Comparison of ENCODE assay signal across 1 cellular context in the genomic region with DNA sequence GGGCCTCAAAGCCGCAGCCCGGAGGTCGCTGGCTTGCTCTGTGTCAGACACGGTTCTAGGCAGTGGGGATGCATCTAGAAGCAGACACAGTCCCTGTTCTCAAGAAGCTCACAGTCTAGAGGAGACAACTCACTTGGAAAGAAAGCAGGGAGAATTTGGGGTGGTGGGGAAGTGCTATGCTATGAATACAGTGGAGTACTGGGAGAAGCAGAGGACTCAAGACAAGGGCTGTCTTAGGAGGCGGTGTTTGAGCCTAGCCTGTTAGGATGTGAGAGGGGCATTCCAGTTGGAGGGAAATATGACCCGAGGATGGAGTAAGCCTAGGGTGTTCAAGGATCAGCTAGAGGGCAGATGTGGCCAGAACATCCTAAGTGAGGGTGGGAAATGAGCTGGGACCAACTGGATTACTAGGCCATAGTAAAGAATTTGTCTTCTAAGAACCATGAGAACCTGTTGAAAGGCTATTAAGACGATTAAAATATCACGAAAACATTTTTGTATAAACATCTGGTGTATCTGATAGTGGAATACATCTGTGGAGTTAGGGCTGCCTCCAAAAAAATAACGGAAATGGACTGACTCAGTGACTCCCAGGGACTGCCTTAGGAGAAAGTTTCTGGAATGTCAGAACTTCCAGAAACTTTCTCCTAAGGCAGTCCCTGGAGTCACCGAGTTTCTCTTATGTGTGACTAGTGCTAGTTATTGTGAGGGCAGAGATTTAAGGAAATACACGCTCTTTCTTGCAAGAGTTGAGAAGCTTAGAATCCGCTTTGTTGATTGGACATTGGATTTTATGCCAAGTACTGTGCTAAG.
TF ChIP-seq lines count a peak whose summit lies in the region.

No MANE protein-coding gene starts in this region.

TF ChIP-seq in K562, 482 proteins besides CTCF, POLR2A, EP300 and RAD21 (continued from another document):
- TF ChIP-seq PRDM10 (IDR thresholded peaks at IDR 0.05; ENCODE audit: partially characterized antibody), result peak; percentile 81
- peak; percentile 52; the same call in 1 of the 2 replicates for TF ChIP-seq ZFX (CRISPR knock-in tag; IDR thresholded peaks at IDR 0.05)
- no peak for TF ChIP-seq SIX5 (IDR thresholded peaks at IDR 0.05; ENCODE audit: borderline replicate concordance in 1 of 2, insufficient read depth in 1 of 2, low read depth in 1 of 2, low read length in 2 of 2)
